Comparison of ENCODE assay signal across 8 cellular contexts in genomic region chr9:70111042-70111602, GRCh38.
A peak's percentile ranks its signal among the peaks of the same experiment; 100 is the strongest.
DNase-seq lines count a peak whose midpoint lies in the region; ATAC-seq and TF ChIP-seq lines count a peak whose summit lies in the region.

No MANE protein-coding gene starts in this region.

- no peak overlapping the region for H3K4me3 ChIP-seq in lower leg skin (ENCODE audit: low read depth, poor library complexity, severe bottlenecking)

- intact Hi-C loops in lower leg skin (cut with DNase I; ENCODE audit: low total_unique reads) = loop anchor here (5.0 kb wide), 1 partner anchor 139 kb away; no protein-coding TSS in a partner anchor

- peaks cover 28% of the 10 kb centered on the region for H3K36me3 Mint-ChIP-seq in chondrocyte (ENCODE audit: low read depth)

- no peak overlapping the region for H3K4me3 Mint-ChIP-seq in chondrocyte (ENCODE audit: unreplicated experiment)

- peaks cover 41% of the 10 kb centered on the region for H3K4me1 Mint-ChIP-seq in chondrocyte (ENCODE audit: low read depth)

- peak overlapping the region; percentile 50 for H3K27ac Mint-ChIP-seq in chondrocyte (ENCODE audit: unreplicated experiment)

- peak; percentile 7 for DNase-seq in NK-92 treated with Interleukin-12 subunit alpha and Interleukin-12 subunit beta, amount 100 ng/mL, for 24 hours (lab: John Stamatoyannopoulos, UW)
- DNase-seq in NK-92 (lab: John Stamatoyannopoulos, UW; ENCODE audit: unreplicated experiment) (no peak), NCI-H2029 (lab: John Stamatoyannopoulos, UW) (peak; percentile 78), chondrocyte (ENCODE audit: low spot score) (no peak), lower leg skin (ENCODE audit: low spot score in 2 of 2) (peak; percentile 67 to 95)
- peak; percentile 8 for DNase-seq in activated CD4-positive, CD25-positive, alpha-beta regulatory T cell treated with anti-CD3 and anti-CD28 coated beads, Interleukin-2, amount 50 U/mL, for 16 hours (ENCODE audit: low read depth, low spot score)
- DNase-seq in stimulated activated CD8-positive, alpha-beta memory T cell treated with anti-CD3 and anti-CD28 coated beads, Interleukin-12 subunit alpha, Interleukin-12 subunit beta, amount 100 ng/mL, for 1 hour (ENCODE audit: low read depth) = peak; percentile 7

- TF ChIP-seq POLR2A in lower leg skin (IDR thresholded peaks at IDR 0.05) = no peak

- peak; percentile 98 for TF ChIP-seq CTCF in chondrocyte (IDR thresholded peaks at IDR 0.05)
- peak in 1 of 3 donors; percentile 73 for TF ChIP-seq CTCF in lower leg skin (IDR thresholded peaks at IDR 0.05)

- H3K9me3 Mint-ChIP-seq in chondrocyte (ENCODE audit: low read depth) = no peaks in the 10 kb centered on the region

- no peaks in the 10 kb centered on the region for H3K27me3 Mint-ChIP-seq in chondrocyte (ENCODE audit: low read depth)

- peak; percentile 63 for ATAC-seq in HG02763 (IDR thresholded peaks at IDR 0.05; ENCODE audit: unreplicated experiment)

- WGBS in lower leg skin, 2 donors = 10% methylated on average over 4 of the region's 4 CpGs

Comparison
In these comparisons a context has a peak if more than half of its experiments do, and no peak if none do; other contexts are left out.
1. DNase-seq: peak in NK-92 treated with Interleukin-12 subunit alpha and Interleukin-12 subunit beta, amount 100 ng/mL, for 24 hours (single experiment), NCI-H2029 (single experiment), activated CD4-positive, CD25-positive, alpha-beta regulatory T cell treated with anti-CD3 and anti-CD28 coated beads, Interleukin-2, amount 50 U/mL, for 16 hours (single experiment), lower leg skin (2 of 2) and stimulated activated CD8-positive, alpha-beta memory T cell treated with anti-CD3 and anti-CD28 coated beads, Interleukin-12 subunit alpha, Interleukin-12 subunit beta, amount 100 ng/mL, for 1 hour (single experiment); none in NK-92 (single experiment) and chondrocyte (single experiment).